Comparison of ENCODE assay signal across 1 cellular context in the genomic region with DNA sequence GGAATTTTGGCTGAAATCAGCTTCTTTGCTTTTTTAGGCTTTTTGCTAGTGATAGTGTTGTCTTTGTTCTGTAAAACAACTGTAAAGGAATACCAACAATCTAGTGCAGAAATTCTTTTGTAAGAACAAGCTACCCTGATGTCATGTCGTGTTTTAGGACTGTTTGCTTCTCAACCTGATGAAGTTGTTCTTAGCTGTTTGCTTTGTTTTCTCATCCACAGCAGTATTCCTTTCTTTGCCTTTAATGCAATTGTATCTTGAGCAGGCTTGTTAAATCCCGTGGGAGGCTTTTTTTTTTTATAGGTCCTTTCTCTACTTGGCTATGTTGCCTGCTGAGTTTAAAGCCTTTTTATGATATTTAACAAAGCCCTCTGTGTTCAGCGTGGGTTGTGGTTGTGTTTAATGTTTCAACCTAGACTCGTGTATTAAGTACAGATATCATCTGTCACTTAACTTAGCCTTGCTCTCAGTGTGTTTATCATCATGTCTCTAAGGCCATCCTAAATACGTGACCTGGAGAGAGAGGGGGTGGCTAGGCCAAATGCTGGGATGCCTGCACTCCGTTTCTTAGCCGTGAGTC.
A peak's percentile ranks its signal among the peaks of the same experiment; 100 is the strongest.
TF ChIP-seq lines count a peak whose summit lies in the region.

No MANE protein-coding gene starts in this region.

TF ChIP-seq in HEK293, 187 proteins besides CTCF, POLR2A, EP300 and RAD21 (continued from another document and continues in another):
- TF ChIP-seq, protein P1, sequence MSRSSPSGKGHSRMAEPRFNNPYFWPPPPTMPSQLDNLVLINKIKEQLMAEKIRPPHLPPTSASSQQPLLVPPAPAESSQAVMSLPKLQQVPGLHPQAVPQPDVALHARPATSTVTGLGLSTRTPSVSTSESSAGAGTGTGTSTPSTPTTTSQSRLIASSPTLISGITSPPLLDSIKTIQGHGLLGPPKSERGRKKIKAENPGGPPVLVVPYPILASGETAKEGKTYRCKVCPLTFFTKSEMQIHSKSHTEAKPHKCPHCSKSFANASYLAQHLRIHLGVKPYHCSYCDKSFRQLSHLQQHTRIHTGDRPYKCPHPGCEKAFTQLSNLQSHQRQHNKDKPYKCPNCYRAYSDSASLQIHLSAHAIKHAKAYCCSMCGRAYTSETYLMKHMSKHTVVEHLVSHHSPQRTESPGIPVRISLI (tag by site-specific recombination; IDR thresholded peaks at IDR 0.05): no peak
- TF ChIP-seq ZSCAN30 (tag by site-specific recombination; IDR thresholded peaks at IDR 0.05) (no peak), ZBTB17 (tag by site-specific recombination; IDR thresholded peaks at IDR 0.05) (no peak), MEIS1 (CRISPR knock-in tag; IDR thresholded peaks at IDR 0.05; ENCODE audit: borderline replicate concordance) (no peak), ZNF335 (tag by site-specific recombination; conservative IDR thresholded peaks at IDR 0.05) (no peak), ZNF629 (tag by site-specific recombination; IDR thresholded peaks at IDR 0.05) (no peak), ZNF354C (tag by site-specific recombination; IDR thresholded peaks at IDR 0.05; ENCODE audit: borderline replicate concordance, low read depth) (no peak), ZNF211 (tag by site-specific recombination; IDR thresholded peaks at IDR 0.05; ENCODE audit: low read depth) (no peak), ZBTB20 (tag by site-specific recombination; IDR thresholded peaks at IDR 0.05) (no peak), ZNF175 (tag by site-specific recombination; IDR thresholded peaks at IDR 0.05) (no peak), ZNF830 (tag by site-specific recombination; IDR thresholded peaks at IDR 0.05; ENCODE audit: low read depth) (no peak), ZNF416 (tag by site-specific recombination; IDR thresholded peaks at IDR 0.05) (no peak), ZSCAN16 (tag by site-specific recombination; IDR thresholded peaks at IDR 0.05) (no peak), ZNF664 (tag by site-specific recombination; IDR thresholded peaks at IDR 0.05) (no peak), ZNF266 (tag by site-specific recombination; IDR thresholded peaks at IDR 0.05; ENCODE audit: low read depth) (no peak), ZNF248 (tag by site-specific recombination; IDR thresholded peaks at IDR 0.05) (no peak), ZNF23 (tag by site-specific recombination; IDR thresholded peaks at IDR 0.05; ENCODE audit: borderline replicate concordance) (no peak), ZNF391 (tag by site-specific recombination; IDR thresholded peaks at IDR 0.05; ENCODE audit: borderline replicate concordance, low read depth) (no peak), ZNF302 (tag by site-specific recombination; IDR thresholded peaks at IDR 0.05; ENCODE audit: low read depth) (no peak), PRDM1 (tag by site-specific recombination; IDR thresholded peaks at IDR 0.05) (no peak), ZNF121 (tag by site-specific recombination; IDR thresholded peaks at IDR 0.05) (no peak), ZNF311 (tag by site-specific recombination; IDR thresholded peaks at IDR 0.05; ENCODE audit: borderline replicate concordance) (no peak), ZNF133 (tag by site-specific recombination; IDR thresholded peaks at IDR 0.05) (no peak), ZNF660 (tag by site-specific recombination; IDR thresholded peaks at IDR 0.05) (no peak), ZBTB48 (tag by site-specific recombination; IDR thresholded peaks at IDR 0.05) (no peak), KLF10 (tag by site-specific recombination; IDR thresholded peaks at IDR 0.05) (no peak), ZNF548 (tag by site-specific recombination; IDR thresholded peaks at IDR 0.05) (no peak), TCF7L2 (IDR thresholded peaks at IDR 0.05; ENCODE audit: borderline replicate concordance, low read depth, low read length) (peak; percentile 92; the same call in 1 of the 2 replicates), ZNF571 (tag by site-specific recombination; IDR thresholded peaks at IDR 0.05) (no peak), SETDB1 (IDR thresholded peaks at IDR 0.05; ENCODE audit: insufficient read length, low read length) (no peak), GLI2 (tag by site-specific recombination; IDR thresholded peaks at IDR 0.05; ENCODE audit: borderline replicate concordance, low read depth) (no peak), ZFP41 (tag by site-specific recombination; IDR thresholded peaks at IDR 0.05; ENCODE audit: borderline replicate concordance) (no peak), ZNF777 (tag by site-specific recombination; IDR thresholded peaks at IDR 0.05; ENCODE audit: borderline replicate concordance) (no peak), ZNF561 (tag by site-specific recombination; IDR thresholded peaks at IDR 0.05; ENCODE audit: borderline replicate concordance) (0 out of 2 replicates have a peak, but pooled peaks have one; percentile 39), SP2 (tag by site-specific recombination; IDR thresholded peaks at IDR 0.05) (no peak), ZNF157 (tag by site-specific recombination; IDR thresholded peaks at IDR 0.05) (no peak), ZNF600 (tag by site-specific recombination; IDR thresholded peaks at IDR 0.05) (0 out of 2 replicates have a peak, but pooled peaks have one; percentile 27), ZNF549 (tag by site-specific recombination; IDR thresholded peaks at IDR 0.05) (no peak), ZNF521 (tag by site-specific recombination; IDR thresholded peaks at IDR 0.05) (no peak), TRIM28 (IDR thresholded peaks at IDR 0.05; ENCODE audit: borderline replicate concordance, low read length) (peak; percentile 97), GFI1B (tag by site-specific recombination; IDR thresholded peaks at IDR 0.05) (no peak), ZIC2 (tag by site-specific recombination; IDR thresholded peaks at IDR 0.05) (peak; percentile 80), ZNF791 (tag by site-specific recombination; IDR thresholded peaks at IDR 0.05) (no peak), ZNF223 (tag by site-specific recombination; IDR thresholded peaks at IDR 0.05) (no peak), ZNF114 (tag by site-specific recombination; IDR thresholded peaks at IDR 0.05) (no peak), ZNF274 (IDR thresholded peaks at IDR 0.05; ENCODE audit: low read length) (no peak), ZNF274 (tag by site-specific recombination; IDR thresholded peaks at IDR 0.05; ENCODE audit: borderline replicate concordance) (no peak), ZNF394 (tag by site-specific recombination; IDR thresholded peaks at IDR 0.05; ENCODE audit: borderline replicate concordance) (no peak), OSR2 (tag by site-specific recombination; IDR thresholded peaks at IDR 0.05) (peak; percentile 72; the same call in 1 of the 2 replicates), ZNF19 (tag by site-specific recombination; IDR thresholded peaks at IDR 0.05; ENCODE audit: low read depth) (no peak), EGR2 (tag by site-specific recombination; IDR thresholded peaks at IDR 0.05; ENCODE audit: low read depth) (peak; percentile 91), ZNF560 (tag by site-specific recombination; IDR thresholded peaks at IDR 0.05; ENCODE audit: borderline replicate concordance) (no peak), ZNF112 (tag by site-specific recombination; IDR thresholded peaks at IDR 0.05) (no peak), ZNF214 (tag by site-specific recombination; IDR thresholded peaks at IDR 0.05; ENCODE audit: borderline replicate concordance) (no peak), HOXC10 (CRISPR knock-in tag; IDR thresholded peaks at IDR 0.05) (no peak), ZNF239 (tag by site-specific recombination; IDR thresholded peaks at IDR 0.05) (no peak), ZNF473 (tag by site-specific recombination; IDR thresholded peaks at IDR 0.05) (no peak), ZNF132 (tag by site-specific recombination; IDR thresholded peaks at IDR 0.05; ENCODE audit: borderline replicate concordance) (no peak)
- TF ChIP-seq, protein P2, sequence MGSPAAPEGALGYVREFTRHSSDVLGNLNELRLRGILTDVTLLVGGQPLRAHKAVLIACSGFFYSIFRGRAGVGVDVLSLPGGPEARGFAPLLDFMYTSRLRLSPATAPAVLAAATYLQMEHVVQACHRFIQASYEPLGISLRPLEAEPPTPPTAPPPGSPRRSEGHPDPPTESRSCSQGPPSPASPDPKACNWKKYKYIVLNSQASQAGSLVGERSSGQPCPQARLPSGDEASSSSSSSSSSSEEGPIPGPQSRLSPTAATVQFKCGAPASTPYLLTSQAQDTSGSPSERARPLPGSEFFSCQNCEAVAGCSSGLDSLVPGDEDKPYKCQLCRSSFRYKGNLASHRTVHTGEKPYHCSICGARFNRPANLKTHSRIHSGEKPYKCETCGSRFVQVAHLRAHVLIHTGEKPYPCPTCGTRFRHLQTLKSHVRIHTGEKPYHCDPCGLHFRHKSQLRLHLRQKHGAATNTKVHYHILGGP (tag by site-specific recombination; IDR thresholded peaks at IDR 0.05): no peak
- TF ChIP-seq, protein P3, sequence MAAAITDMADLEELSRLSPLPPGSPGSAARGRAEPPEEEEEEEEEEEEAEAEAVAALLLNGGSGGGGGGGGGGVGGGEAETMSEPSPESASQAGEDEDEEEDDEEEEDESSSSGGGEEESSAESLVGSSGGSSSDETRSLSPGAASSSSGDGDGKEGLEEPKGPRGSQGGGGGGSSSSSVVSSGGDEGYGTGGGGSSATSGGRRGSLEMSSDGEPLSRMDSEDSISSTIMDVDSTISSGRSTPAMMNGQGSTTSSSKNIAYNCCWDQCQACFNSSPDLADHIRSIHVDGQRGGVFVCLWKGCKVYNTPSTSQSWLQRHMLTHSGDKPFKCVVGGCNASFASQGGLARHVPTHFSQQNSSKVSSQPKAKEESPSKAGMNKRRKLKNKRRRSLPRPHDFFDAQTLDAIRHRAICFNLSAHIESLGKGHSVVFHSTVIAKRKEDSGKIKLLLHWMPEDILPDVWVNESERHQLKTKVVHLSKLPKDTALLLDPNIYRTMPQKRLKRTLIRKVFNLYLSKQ (tag by site-specific recombination; IDR thresholded peaks at IDR 0.05; ENCODE audit: borderline replicate concordance): no peak
- TF ChIP-seq, protein P4, sequence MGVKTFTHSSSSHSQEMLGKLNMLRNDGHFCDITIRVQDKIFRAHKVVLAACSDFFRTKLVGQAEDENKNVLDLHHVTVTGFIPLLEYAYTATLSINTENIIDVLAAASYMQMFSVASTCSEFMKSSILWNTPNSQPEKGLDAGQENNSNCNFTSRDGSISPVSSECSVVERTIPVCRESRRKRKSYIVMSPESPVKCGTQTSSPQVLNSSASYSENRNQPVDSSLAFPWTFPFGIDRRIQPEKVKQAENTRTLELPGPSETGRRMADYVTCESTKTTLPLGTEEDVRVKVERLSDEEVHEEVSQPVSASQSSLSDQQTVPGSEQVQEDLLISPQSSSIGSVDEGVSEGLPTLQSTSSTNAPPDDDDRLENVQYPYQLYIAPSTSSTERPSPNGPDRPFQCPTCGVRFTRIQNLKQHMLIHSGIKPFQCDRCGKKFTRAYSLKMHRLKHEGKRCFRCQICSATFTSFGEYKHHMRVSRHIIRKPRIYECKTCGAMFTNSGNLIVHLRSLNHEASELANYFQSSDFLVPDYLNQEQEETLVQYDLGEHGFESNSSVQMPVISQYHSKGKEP (tag by site-specific recombination; IDR thresholded peaks at IDR 0.05): no peak
- TF ChIP-seq, protein P5, sequence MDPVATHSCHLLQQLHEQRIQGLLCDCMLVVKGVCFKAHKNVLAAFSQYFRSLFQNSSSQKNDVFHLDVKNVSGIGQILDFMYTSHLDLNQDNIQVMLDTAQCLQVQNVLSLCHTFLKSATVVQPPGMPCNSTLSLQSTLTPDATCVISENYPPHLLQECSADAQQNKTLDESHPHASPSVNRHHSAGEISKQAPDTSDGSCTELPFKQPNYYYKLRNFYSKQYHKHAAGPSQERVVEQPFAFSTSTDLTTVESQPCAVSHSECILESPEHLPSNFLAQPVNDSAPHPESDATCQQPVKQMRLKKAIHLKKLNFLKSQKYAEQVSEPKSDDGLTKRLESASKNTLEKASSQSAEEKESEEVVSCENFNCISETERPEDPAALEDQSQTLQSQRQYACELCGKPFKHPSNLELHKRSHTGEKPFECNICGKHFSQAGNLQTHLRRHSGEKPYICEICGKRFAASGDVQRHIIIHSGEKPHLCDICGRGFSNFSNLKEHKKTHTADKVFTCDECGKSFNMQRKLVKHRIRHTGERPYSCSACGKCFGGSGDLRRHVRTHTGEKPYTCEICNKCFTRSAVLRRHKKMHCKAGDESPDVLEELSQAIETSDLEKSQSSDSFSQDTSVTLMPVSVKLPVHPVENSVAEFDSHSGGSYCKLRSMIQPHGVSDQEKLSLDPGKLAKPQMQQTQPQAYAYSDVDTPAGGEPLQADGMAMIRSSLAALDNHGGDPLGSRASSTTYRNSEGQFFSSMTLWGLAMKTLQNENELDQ (tag by site-specific recombination; IDR thresholded peaks at IDR 0.05; ENCODE audit: low read depth): peak; percentile 26; the same call in 1 of the 2 replicates
- TF ChIP-seq, protein P6, sequence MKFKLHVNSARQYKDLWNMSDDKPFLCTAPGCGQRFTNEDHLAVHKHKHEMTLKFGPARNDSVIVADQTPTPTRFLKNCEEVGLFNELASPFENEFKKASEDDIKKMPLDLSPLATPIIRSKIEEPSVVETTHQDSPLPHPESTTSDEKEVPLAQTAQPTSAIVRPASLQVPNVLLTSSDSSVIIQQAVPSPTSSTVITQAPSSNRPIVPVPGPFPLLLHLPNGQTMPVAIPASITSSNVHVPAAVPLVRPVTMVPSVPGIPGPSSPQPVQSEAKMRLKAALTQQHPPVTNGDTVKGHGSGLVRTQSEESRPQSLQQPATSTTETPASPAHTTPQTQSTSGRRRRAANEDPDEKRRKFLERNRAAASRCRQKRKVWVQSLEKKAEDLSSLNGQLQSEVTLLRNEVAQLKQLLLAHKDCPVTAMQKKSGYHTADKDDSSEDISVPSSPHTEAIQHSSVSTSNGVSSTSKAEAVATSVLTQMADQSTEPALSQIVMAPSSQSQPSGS (tag by site-specific recombination; IDR thresholded peaks at IDR 0.05; ENCODE audit: low read depth): 0 out of 2 replicates have a peak, but pooled peaks have one; percentile 26
- TF ChIP-seq, protein P7, sequence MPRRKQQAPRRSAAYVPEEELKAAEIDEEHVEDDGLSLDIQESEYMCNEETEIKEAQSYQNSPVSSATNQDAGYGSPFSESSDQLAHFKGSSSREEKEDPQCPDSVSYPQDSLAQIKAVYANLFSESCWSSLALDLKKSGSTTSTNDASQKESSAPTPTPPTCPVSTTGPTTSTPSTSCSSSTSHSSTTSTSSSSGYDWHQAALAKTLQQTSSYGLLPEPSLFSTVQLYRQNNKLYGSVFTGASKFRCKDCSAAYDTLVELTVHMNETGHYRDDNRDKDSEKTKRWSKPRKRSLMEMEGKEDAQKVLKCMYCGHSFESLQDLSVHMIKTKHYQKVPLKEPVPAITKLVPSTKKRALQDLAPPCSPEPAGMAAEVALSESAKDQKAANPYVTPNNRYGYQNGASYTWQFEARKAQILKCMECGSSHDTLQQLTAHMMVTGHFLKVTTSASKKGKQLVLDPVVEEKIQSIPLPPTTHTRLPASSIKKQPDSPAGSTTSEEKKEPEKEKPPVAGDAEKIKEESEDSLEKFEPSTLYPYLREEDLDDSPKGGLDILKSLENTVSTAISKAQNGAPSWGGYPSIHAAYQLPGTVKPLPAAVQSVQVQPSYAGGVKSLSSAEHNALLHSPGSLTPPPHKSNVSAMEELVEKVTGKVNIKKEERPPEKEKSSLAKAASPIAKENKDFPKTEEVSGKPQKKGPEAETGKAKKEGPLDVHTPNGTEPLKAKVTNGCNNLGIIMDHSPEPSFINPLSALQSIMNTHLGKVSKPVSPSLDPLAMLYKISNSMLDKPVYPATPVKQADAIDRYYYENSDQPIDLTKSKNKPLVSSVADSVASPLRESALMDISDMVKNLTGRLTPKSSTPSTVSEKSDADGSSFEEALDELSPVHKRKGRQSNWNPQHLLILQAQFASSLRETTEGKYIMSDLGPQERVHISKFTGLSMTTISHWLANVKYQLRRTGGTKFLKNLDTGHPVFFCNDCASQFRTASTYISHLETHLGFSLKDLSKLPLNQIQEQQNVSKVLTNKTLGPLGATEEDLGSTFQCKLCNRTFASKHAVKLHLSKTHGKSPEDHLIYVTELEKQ (tag by site-specific recombination; IDR thresholded peaks at IDR 0.05; ENCODE audit: borderline replicate concordance): no peak
